Comparison of ENCODE assay signal across 9 cellular contexts in the genomic region with DNA sequence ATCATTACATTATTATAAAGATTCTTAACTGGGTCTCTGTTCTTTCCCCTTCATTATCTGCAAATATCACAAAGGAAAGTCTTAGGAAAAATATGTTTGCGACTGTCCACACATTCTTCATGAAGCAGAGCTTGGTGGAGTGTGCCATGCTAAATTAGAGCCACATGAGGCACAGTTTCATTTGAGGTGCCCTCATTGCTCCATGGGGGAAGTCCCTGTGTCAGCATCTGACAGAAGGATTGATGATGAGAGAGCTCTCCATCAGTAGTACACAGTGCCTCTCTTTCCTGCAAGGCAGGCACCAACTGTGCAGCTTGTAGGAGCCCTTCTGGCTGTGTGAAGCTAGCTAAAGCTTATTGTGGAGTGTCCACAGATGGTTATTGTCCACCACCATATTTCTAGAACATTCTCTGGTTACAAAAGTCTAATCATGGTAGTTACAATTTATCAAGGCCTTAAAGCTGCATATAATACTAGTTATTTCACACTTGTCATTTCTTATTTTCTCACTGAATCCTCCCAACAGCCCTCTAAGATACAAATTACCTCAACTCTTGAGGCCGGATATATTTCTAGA.
DNase-seq lines count a peak whose midpoint lies in the region; ATAC-seq and TF ChIP-seq lines count a peak whose summit lies in the region.
"Had no signal": no experiment of that assay in that cellular context is flagged by ENCODE, and none has a peak within 500 bp of the region (broad histone marks: within the 10 kb centered on the region; RNA-seq: fewer than 3 reads in every experiment).

No MANE protein-coding gene starts in this region.

- H2AFZ ChIP-seq in OCI-LY3 (ENCODE audit: low read depth, low read length) = no peak overlapping the region

- peak overlapping the region; percentile 66 for H3K4me3 ChIP-seq in OCI-LY3 (ENCODE audit: low read length)
- no peak overlapping the region for H3K4me3 ChIP-seq in gastrocnemius medialis
- H3K4me3 ChIP-seq: A549 had no signal

- peaks cover 67% of the 10 kb centered on the region for H3K4me1 ChIP-seq in OCI-LY3 (ENCODE audit: low read length)
- peaks cover 17 to 31% of the 10 kb centered on the region in 2 donors for H3K4me1 ChIP-seq in gastrocnemius medialis

- peak overlapping the region; percentile 60 for H3K9ac ChIP-seq in OCI-LY3 (ENCODE audit: low read length)

- H3K27ac ChIP-seq in OCI-LY3 (ENCODE audit: low read length) (peak overlapping the region; percentile 91), gastrocnemius medialis (peak overlapping the region in 2 of 4 donors; percentile 12 to 25)
- H3K27ac ChIP-seq: A549 had no signal

- in situ Hi-C loops in gastrocnemius medialis (cut with MboI; ENCODE audit: low sequenced_read_pairs in 4 of 4) = loop anchor here in 1 of 4 donors (10.0 kb wide), 1 partner anchor 239 kb away; no protein-coding TSS in a partner anchor

- intact Hi-C loops in gastrocnemius medialis (cut with DNase I; ENCODE audit: low total_unique reads) = no loop called here

- H3K4me2 ChIP-seq in OCI-LY3 (ENCODE audit: low read length) = peak overlapping the region; percentile 81
- H3K4me2 ChIP-seq: A549 had no signal

- peak overlapping the region; percentile 59 to 91 (median 86) for H3K27ac Mint-ChIP-seq in immature natural killer cell
- H3K27ac Mint-ChIP-seq in progenitor cell of endocrine pancreas = no peak overlapping the region

- H3K27me3 Mint-ChIP-seq in immature natural killer cell (ENCODE audit: low read depth in 3 of 3) (peaks cover 0 to 3% (median 0%) of the 10 kb centered on the region in 3 donors), progenitor cell of endocrine pancreas (no peaks in the 10 kb centered on the region)

- ATAC-seq in HG02798 (IDR thresholded peaks at IDR 0.05; ENCODE audit: poor library complexity, unreplicated experiment) = peak; percentile 63
- no peak for ATAC-seq in gastrocnemius medialis
- ATAC-seq: A549 had no signal

- no peaks in the 10 kb centered on the region for H3K9me3 Mint-ChIP-seq in immature natural killer cell
- H3K9me3 Mint-ChIP-seq in progenitor cell of endocrine pancreas (ENCODE audit: low read depth) = no peaks in the 10 kb centered on the region

- H3K9me3 ChIP-seq in OCI-LY3 (ENCODE audit: insufficient read depth, low read length) (no peaks in the 10 kb centered on the region), gastrocnemius medialis (no peaks in the 10 kb centered on the region)
- H3K9me3 ChIP-seq: A549 had no signal

- TF ChIP-seq POLR2A in gastrocnemius medialis (IDR thresholded peaks at IDR 0.05) = no peak

- H3K36me3 Mint-ChIP-seq in immature natural killer cell (no peaks in the 10 kb centered on the region), progenitor cell of endocrine pancreas (ENCODE audit: insufficient read depth) (peaks cover 2% of the 10 kb centered on the region)

- peaks cover 17% of the 10 kb centered on the region; the same call in 1 of the 2 replicates for H4K20me1 ChIP-seq in OCI-LY3 (ENCODE audit: insufficient read depth, low read length)

- H3K4me1 Mint-ChIP-seq in immature natural killer cell (peaks cover 38 to 48% of the 10 kb centered on the region in 2 donors), progenitor cell of endocrine pancreas (ENCODE audit: low read depth) (peaks cover 1% of the 10 kb centered on the region)

- H3K27me3 ChIP-seq in OCI-LY3 (ENCODE audit: low read depth, low read length) (no peaks in the 10 kb centered on the region), gastrocnemius medialis (no peaks in the 10 kb centered on the region)

- H3K36me3 ChIP-seq in OCI-LY3 (replicated peaks; ENCODE audit: low read depth, low read length) (peaks cover 18% of the 10 kb centered on the region), gastrocnemius medialis (no peaks in the 10 kb centered on the region)

- H3K4me3 Mint-ChIP-seq in immature natural killer cell (peak overlapping the region; percentile 1 to 66 (median 46)), progenitor cell of endocrine pancreas (ENCODE audit: low read depth) (no peak overlapping the region)

- peak; percentile 23 for TF ChIP-seq CTCF in OCI-LY3 (IDR thresholded peaks at IDR 0.05; ENCODE audit: low read depth, low read length)
- no peak for TF ChIP-seq CTCF in gastrocnemius medialis (IDR thresholded peaks at IDR 0.05 in 4 of 5, conservative IDR thresholded peaks at IDR 0.05 in 1 of 5)
- no peak for TF ChIP-seq CTCF in progenitor cell of endocrine pancreas (IDR thresholded peaks at IDR 0.05; ENCODE audit: unreplicated experiment)

- peaks cover 82% of the 10 kb centered on the region for H3K79me2 ChIP-seq in OCI-LY3 (ENCODE audit: low read length)

- peak; percentile 30 for DNase-seq in NCI-H345 (lab: John Stamatoyannopoulos, UW)
- no peak for DNase-seq in NCI-H345 treated with DMSO at 0.1 percent for 48 hours (lab: John Stamatoyannopoulos, UW; ENCODE audit: unreplicated experiment)
- peak in 1 of 3 donors; percentile 5 for DNase-seq in immature natural killer cell
- no peak for DNase-seq in gastrocnemius medialis
- no peak for DNase-seq in progenitor cell of endocrine pancreas (ENCODE audit: low spot score, unreplicated experiment)
- no peak for DNase-seq in putamen (ENCODE audit: low spot score)
